25 cellular contexts compared by ENCODE assay signal in genomic region chr20:29298759-29299613, GRCh38.
"Had no signal": no experiment of that assay in that cellular context is flagged by ENCODE, and none has a peak within 500 bp of the region (broad histone marks: within the 10 kb centered on the region; RNA-seq: fewer than 3 reads in every experiment).

No MANE protein-coding gene starts in this region.

- H3K27ac Mint-ChIP-seq: activated CD4-positive, alpha-beta memory T cell treated with anti-CD3 and anti-CD28 coated beads, Interleukin-2, amount 10 ng/mL, durations not matched to agents 7 days and 5 days; activated CD4-positive, alpha-beta T cell treated with anti-CD3 and anti-CD28 coated beads, Interleukin-2, amount 10 ng/mL, durations not matched to agents 24 days and 14 days; activated naive CD4-positive, alpha-beta T cell treated with anti-CD3 and anti-CD28 coated beads, Interleukin-2, amount 10 ng/mL, durations not matched to agents 7 days and 5 days; activated naive CD8-positive, alpha-beta T cell treated with anti-CD3 and anti-CD28 coated beads, Interleukin-2, amount 50 U/mL, for 24 hours; endodermal cell; memory B cell; nephron progenitor cell; stimulated activated effector memory CD8-positive, alpha-beta T cell treated with anti-CD3 and anti-CD28 coated beads, Interleukin-12 subunit alpha, Interleukin-12 subunit beta, amount 100 ng/mL, for 72 hours; stimulated activated naive CD8-positive, alpha-beta T cell treated with anti-CD3 and anti-CD28 coated beads, Interleukin-15, amount 100 ng/mL, for 72 hours; T-helper 1 cell treated with Interleukin-12 subunit alpha and Interleukin-12 subunit beta and Interleukin-4 antibody, amounts not matched to agents 30 μg/mL and 1 μg/mL, for 36 hours had no signal

- H3K27me3 Mint-ChIP-seq: activated CD4-positive, alpha-beta memory T cell treated with anti-CD3 and anti-CD28 coated beads, Interleukin-2, amount 10 ng/mL, durations not matched to agents 7 days and 5 days; activated CD4-positive, alpha-beta T cell treated with anti-CD3 and anti-CD28 coated beads, Interleukin-2, amount 10 ng/mL, durations not matched to agents 24 days and 14 days; activated naive CD4-positive, alpha-beta T cell treated with anti-CD3 and anti-CD28 coated beads, Interleukin-2, amount 10 ng/mL, durations not matched to agents 7 days and 5 days; activated naive CD8-positive, alpha-beta T cell treated with anti-CD3 and anti-CD28 coated beads, Interleukin-2, amount 50 U/mL, for 24 hours; central memory CD8-positive, alpha-beta T cell; memory B cell; stimulated activated naive CD8-positive, alpha-beta T cell treated with anti-CD3 and anti-CD28 coated beads, Interleukin-15, amount 100 ng/mL, for 72 hours had no signal

- DNase-seq: activated CD4-positive, alpha-beta memory T cell treated with anti-CD3 and anti-CD28 coated beads, Interleukin-2, amount 10 ng/mL, durations not matched to agents 7 days and 5 days; activated CD4-positive, alpha-beta T cell treated with anti-CD3 and anti-CD28 coated beads, Interleukin-2, amount 10 ng/mL, durations not matched to agents 24 days and 14 days; activated effector memory CD4-positive, alpha-beta T cell treated with anti-CD3 and anti-CD28 coated beads, Interleukin-2, amount 50 U/mL, for 16 hours; activated naive CD4-positive, alpha-beta T cell treated with anti-CD3 and anti-CD28 coated beads, Interleukin-2, amount 10 ng/mL, durations not matched to agents 7 days and 5 days; activated naive CD8-positive, alpha-beta T cell treated with anti-CD3 and anti-CD28 coated beads, Interleukin-2, amount 50 U/mL, for 24 hours; anterior cingulate cortex; colonic mucosa; endodermal cell; head of caudate nucleus; hypothalamus; islet precursor cell; left cardiac atrium; nephron progenitor cell; nucleus accumbens; right cardiac atrium; stimulated activated CD4-positive, alpha-beta T cell treated with anti-CD3 and anti-CD28 coated beads, Interleukin-2, amount 100 ng/mL, for 24 hours; stimulated activated naive CD8-positive, alpha-beta T cell treated with anti-CD3 and anti-CD28 coated beads, Interleukin-15, amount 100 ng/mL, for 72 hours; tibial artery had no signal

- H3K9me3 ChIP-seq: colonic mucosa had no signal

- H3K27ac ChIP-seq: colonic mucosa, epithelial cell of prostate, gastroesophageal sphincter, parathyroid adenoma, tibial artery had no signal

- H3K27me3 ChIP-seq: colonic mucosa, tibial artery had no signal

- H3K4me3 ChIP-seq: colonic mucosa, gastroesophageal sphincter, tibial artery had no signal

- H3K36me3 Mint-ChIP-seq: memory B cell; stimulated activated effector memory CD8-positive, alpha-beta T cell treated with anti-CD3 and anti-CD28 coated beads, Interleukin-12 subunit alpha, Interleukin-12 subunit beta, amount 100 ng/mL, for 72 hours had no signal

- ATAC-seq: activated naive CD8-positive, alpha-beta T cell treated with anti-CD3 and anti-CD28 coated beads, Interleukin-2, amount 50 U/mL, for 24 hours; gastroesophageal sphincter; left cardiac atrium; stimulated activated effector memory CD8-positive, alpha-beta T cell treated with anti-CD3 and anti-CD28 coated beads, Interleukin-12 subunit alpha, Interleukin-12 subunit beta, amount 100 ng/mL, for 72 hours; stimulated activated naive CD8-positive, alpha-beta T cell treated with anti-CD3 and anti-CD28 coated beads, Interleukin-15, amount 100 ng/mL, for 72 hours had no signal

- H3K4me1 Mint-ChIP-seq: activated CD4-positive, alpha-beta memory T cell treated with anti-CD3 and anti-CD28 coated beads, Interleukin-2, amount 10 ng/mL, durations not matched to agents 7 days and 5 days; activated CD4-positive, alpha-beta T cell treated with anti-CD3 and anti-CD28 coated beads, Interleukin-2, amount 10 ng/mL, durations not matched to agents 24 days and 14 days; activated naive CD4-positive, alpha-beta T cell treated with anti-CD3 and anti-CD28 coated beads, Interleukin-2, amount 10 ng/mL, durations not matched to agents 7 days and 5 days; activated naive CD8-positive, alpha-beta T cell treated with anti-CD3 and anti-CD28 coated beads, Interleukin-2, amount 50 U/mL, for 24 hours; central memory CD8-positive, alpha-beta T cell; endodermal cell; memory B cell; nephron progenitor cell; stimulated activated effector memory CD8-positive, alpha-beta T cell treated with anti-CD3 and anti-CD28 coated beads, Interleukin-12 subunit alpha, Interleukin-12 subunit beta, amount 100 ng/mL, for 72 hours; stimulated activated naive CD8-positive, alpha-beta T cell treated with anti-CD3 and anti-CD28 coated beads, Interleukin-15, amount 100 ng/mL, for 72 hours had no signal

- H3K4me1 ChIP-seq: colonic mucosa, gastroesophageal sphincter, parathyroid adenoma, tibial artery had no signal

- H3K4me3 Mint-ChIP-seq: activated CD4-positive, alpha-beta memory T cell treated with anti-CD3 and anti-CD28 coated beads, Interleukin-2, amount 10 ng/mL, durations not matched to agents 7 days and 5 days; activated CD4-positive, alpha-beta T cell treated with anti-CD3 and anti-CD28 coated beads, Interleukin-2, amount 10 ng/mL, durations not matched to agents 24 days and 14 days; activated naive CD4-positive, alpha-beta T cell treated with anti-CD3 and anti-CD28 coated beads, Interleukin-2, amount 10 ng/mL, durations not matched to agents 7 days and 5 days; activated naive CD8-positive, alpha-beta T cell treated with anti-CD3 and anti-CD28 coated beads, Interleukin-2, amount 50 U/mL, for 24 hours; central memory CD8-positive, alpha-beta T cell; endodermal cell; memory B cell; nephron progenitor cell; stimulated activated effector memory CD8-positive, alpha-beta T cell treated with anti-CD3 and anti-CD28 coated beads, Interleukin-12 subunit alpha, Interleukin-12 subunit beta, amount 100 ng/mL, for 72 hours; stimulated activated naive CD8-positive, alpha-beta T cell treated with anti-CD3 and anti-CD28 coated beads, Interleukin-15, amount 100 ng/mL, for 72 hours; T-helper 1 cell treated with Interleukin-12 subunit alpha and Interleukin-12 subunit beta and Interleukin-4 antibody, amounts not matched to agents 30 μg/mL and 1 μg/mL, for 36 hours had no signal

- H3K36me3 ChIP-seq: colonic mucosa, gastroesophageal sphincter, tibial artery had no signal
